8 cellular contexts compared by ENCODE assay signal in the genomic region with DNA sequence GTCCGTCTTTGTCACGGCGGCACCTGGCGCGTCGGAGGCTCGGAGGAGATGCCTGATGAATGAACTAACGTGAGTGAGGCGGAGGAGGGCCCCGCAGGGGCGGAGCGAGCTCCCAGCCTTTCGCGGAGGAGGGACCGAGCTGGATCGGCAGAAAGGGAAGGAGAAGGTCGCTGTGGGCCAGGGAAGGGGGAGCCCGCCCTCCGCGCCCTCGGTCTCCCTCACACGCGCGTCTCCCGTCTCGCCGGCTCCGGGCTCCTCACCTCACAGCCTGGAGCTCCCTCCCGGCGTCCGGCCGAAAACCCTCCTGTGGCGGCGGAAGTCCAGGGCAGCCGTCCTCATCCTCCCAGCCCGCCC. TPM values are rescaled to one million over a fixed set of nuclear protein-coding genes. Genes with fewer than 3 reads are reported as not detected.
DNase-seq lines count a peak whose midpoint lies in the region; ATAC-seq and TF ChIP-seq lines count a peak whose summit lies in the region.

No MANE protein-coding gene starts in this region.

- H3K9me3 Mint-ChIP-seq in activated T-cell treated with anti-CD3 and anti-CD28 coated beads, Interleukin-2, amount 50 U/mL, for 72 hours, result no peaks in the 10 kb centered on the region
- no peaks in the 10 kb centered on the region for H3K9me3 Mint-ChIP-seq in naive B cell

- peaks cover 4 to 7% of the 10 kb centered on the region in 2 donors for H3K36me3 Mint-ChIP-seq in activated T-cell treated with anti-CD3 and anti-CD28 coated beads, Interleukin-2, amount 50 U/mL, for 72 hours (ENCODE audit: insufficient read depth in 2 of 2)
- H3K36me3 Mint-ChIP-seq in naive B cell, result no peaks in the 10 kb centered on the region

- TF ChIP-seq CTCF in PC-3 (conservative IDR thresholded peaks at IDR 0.05; ENCODE audit: low read depth, low read length) (no peak), esophagus squamous epithelium (IDR thresholded peaks at IDR 0.05) (no peak)

- H2AFZ ChIP-seq in PC-3 (ENCODE audit: low read length), result peak overlapping the region; percentile 87

- H3K9me2 ChIP-seq in PC-3 (replicated peaks; ENCODE audit: low read length), result no peaks in the 10 kb centered on the region

- H3K27ac ChIP-seq in PC-3 (ENCODE audit: low read length) (peak overlapping the region; percentile 51), esophagus squamous epithelium (peak overlapping the region; percentile 87 to 95 (median 92))

- 0% methylated on average over 13 of the region's 36 CpGs; no CpG with 5 or more reads in 1 of the 2 donors for WGBS in esophagus squamous epithelium, 2 donors

- no peaks in the 10 kb centered on the region for H3K9me3 ChIP-seq in PC-3 (ENCODE audit: low read length)
- H3K9me3 ChIP-seq in esophagus squamous epithelium, result no peaks in the 10 kb centered on the region

- POLR2A ChIA-PET in PC-3 (lab: Charles Lee; ENCODE audit: unreplicated experiment), result interaction anchor here (0.7 kb wide), 1 partner anchor 11 kb away, joined by 4 read pairs; no protein-coding TSS in a partner anchor

- TF ChIP-seq POLR2A in esophagus squamous epithelium (IDR thresholded peaks at IDR 0.05), result peak in 3 of 4 donors; percentile 33 to 74 (median 47)

- H3K27me3 ChIP-seq in PC-3 (ENCODE audit: low read length) (no peaks in the 10 kb centered on the region), esophagus squamous epithelium (no peaks in the 10 kb centered on the region)

- in situ Hi-C loops in Caki2 (cut with HindIII; ENCODE audit: low pct_unique_long_range_greater_than_20kb, low sequenced_read_pairs), result no loop called here

- CTCF ChIA-PET in PC-3 (lab: Charles Lee), result interaction anchor here (0.9 kb wide), 1 partner anchor 1292 kb away, joined by 5 read pairs; no protein-coding TSS in a partner anchor

- intact Hi-C loops in PC-3 (cut with micrococcal nuclease) (loop anchor here (1.0 to 5.0 kb wide), 2 partner anchors 122 to 219 kb away; no protein-coding TSS in a partner anchor), esophagus squamous epithelium (cut with DNase I) (no loop called here)

- peak overlapping the region; percentile 95 for H3K9ac ChIP-seq in PC-3 (ENCODE audit: low read length)

- H3K79me2 ChIP-seq in PC-3 (ENCODE audit: low read length), result peaks cover 90% of the 10 kb centered on the region

- H3K4me1 Mint-ChIP-seq in activated T-cell treated with anti-CD3 and anti-CD28 coated beads, Interleukin-2, amount 50 U/mL, for 72 hours (ENCODE audit: low read depth), result peaks cover 63% of the 10 kb centered on the region
- peaks cover 29 to 37% (median 34%) of the 10 kb centered on the region in 3 donors for H3K4me1 Mint-ChIP-seq in naive B cell

- DNase-seq in Caki2 (ENCODE audit: low read depth) (peak; percentile 81), HS-5 (ENCODE audit: low read depth) (peak; percentile 55), PC-3 (peak; percentile 92), esophagus squamous epithelium (lab: John Stamatoyannopoulos, UW) (no peak), naive B cell (peak; percentile 48)
- DNase-seq in activated T-cell treated with anti-CD3 and anti-CD28 coated beads, Interleukin-2, amount 50 U/mL, for 72 hours, result peak; percentile 73 to 78
- DNase-seq in stimulated activated naive CD4-positive, alpha-beta T cell treated with Interleukin-2 at 50 U/mL for 16 hours (lab: John Stamatoyannopoulos, UW), result peak; percentile 70

- H4K20me1 ChIP-seq in PC-3 (ENCODE audit: low read length), result peaks cover 5% of the 10 kb centered on the region; the same call in 1 of the 2 replicates

- no peaks in the 10 kb centered on the region for H3F3A ChIP-seq in PC-3 (ENCODE audit: low read length, unreplicated experiment)

- H3K36me3 ChIP-seq in PC-3 (ENCODE audit: low read depth, low read length) (peaks cover 32% of the 10 kb centered on the region), esophagus squamous epithelium (peaks cover 0 to 31% (median 0%) of the 10 kb centered on the region in 3 donors)

- peak overlapping the region; percentile 88 for H3K4me3 ChIP-seq in PC-3 (ENCODE audit: low read length)
- H3K4me3 ChIP-seq in esophagus squamous epithelium, result peak overlapping the region; percentile 77 to 97 (median 96)

- H3K4me2 ChIP-seq in PC-3 (ENCODE audit: low read length), result peak overlapping the region; percentile 90

- peak overlapping the region; percentile 89 for H3K27ac Mint-ChIP-seq in activated T-cell treated with anti-CD3 and anti-CD28 coated beads, Interleukin-2, amount 50 U/mL, for 72 hours
- H3K27ac Mint-ChIP-seq in naive B cell, result peak overlapping the region in 5 of 6 donors; percentile 53 to 90 (median 70)

- H3K27me3 Mint-ChIP-seq in activated T-cell treated with anti-CD3 and anti-CD28 coated beads, Interleukin-2, amount 50 U/mL, for 72 hours (ENCODE audit: low read depth), result no peaks in the 10 kb centered on the region
- no peaks in the 10 kb centered on the region for H3K27me3 Mint-ChIP-seq in naive B cell

- peak overlapping the region; percentile 95 to 96 for H3K4me3 Mint-ChIP-seq in activated T-cell treated with anti-CD3 and anti-CD28 coated beads, Interleukin-2, amount 50 U/mL, for 72 hours
- peak overlapping the region; percentile 93 to 98 (median 95) for H3K4me3 Mint-ChIP-seq in naive B cell

- peaks cover 43% of the 10 kb centered on the region for H3K4me1 ChIP-seq in PC-3 (ENCODE audit: insufficient read depth, low read length)
- H3K4me1 ChIP-seq in esophagus squamous epithelium, result peaks cover 11 to 42% (median 21%) of the 10 kb centered on the region in 3 donors

- ATAC-seq in GM21367 (IDR thresholded peaks at IDR 0.05; ENCODE audit: unreplicated experiment), result peak; percentile 58
- peak; percentile 69 for ATAC-seq in PC-3
- peak; percentile 67 to 73 for ATAC-seq in activated T-cell treated with anti-CD3 and anti-CD28 coated beads, Interleukin-2, amount 50 U/mL, for 72 hours (replicated peaks in 1 of 2)
- ATAC-seq in naive B cell (ENCODE audit: low read depth in 2 of 2), result peak; percentile 54 to 60

- BruUV-seq in PC-3 (replicated peaks; lab: Mats Ljungman, UMichigan), result no TSS peak

RNA-seq across cellular contexts. Expression of a gene that starts 0.5 kb away (rescaled TPM):
- 30.9 and 47.0 TPM in 2 replicates for total RNA-seq in Caki2 (2014; rRNA removed; shearing (Covaris generic); ENCODE audit: low replicate concordance)
- total RNA-seq in PC-3 (2014; rRNA removed) (79.4 and 103 TPM in 2 replicates), esophagus squamous epithelium (10 to 100 TPM in 1 of 4 donors, 1 to 10 TPM in 3; 8.9 to 21.2 (median 9.5) TPM)
- total RNA-seq in activated T-cell treated with anti-CD3 and anti-CD28 coated beads, Interleukin-2, amount 50 U/mL, for 72 hours, result 10 to 100 TPM; 29.7 to 32.9 TPM
- polyA plus RNA-seq in naive B cell (ENCODE audit: low read depth in 6 of 6), result 1 to 10 TPM; 2.8 to 6.6 (median 4.6) TPM
